In the genomic region with DNA sequence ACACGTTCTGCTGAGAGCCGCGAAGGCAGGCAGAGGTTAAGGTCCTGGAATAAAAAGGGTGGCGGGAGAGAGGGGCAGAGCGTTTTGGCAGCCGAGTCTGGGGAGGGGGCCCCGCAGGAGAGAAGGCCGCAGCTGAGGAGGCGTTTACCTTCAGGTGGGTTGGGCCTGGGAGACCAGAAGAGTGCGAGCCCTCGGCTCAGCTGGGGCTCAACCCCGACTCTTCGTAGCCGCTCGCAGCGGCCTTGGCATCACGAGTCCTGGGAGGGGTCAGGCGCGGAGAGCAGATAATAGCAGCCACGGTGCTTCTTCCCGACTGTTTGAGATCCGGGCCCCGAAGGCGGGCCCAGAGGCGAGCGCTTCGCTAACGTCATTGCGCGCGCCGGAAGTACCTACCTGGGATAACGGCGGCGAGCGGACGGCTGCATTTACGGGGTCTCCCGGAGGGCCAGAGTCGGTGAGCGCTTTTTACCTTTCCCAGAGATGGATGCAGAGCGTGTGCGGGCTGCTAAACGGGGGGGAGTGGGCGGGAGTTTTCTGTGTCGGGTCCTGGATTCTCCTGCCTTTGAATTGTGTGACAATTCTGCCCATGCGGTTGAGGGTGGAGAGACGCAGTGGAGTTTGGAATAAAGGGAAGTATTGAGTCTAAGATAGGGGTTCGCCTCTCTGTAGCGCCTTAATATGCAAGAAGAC, we compare ENCODE assay signal across 8 cellular contexts. TPM values are rescaled to one million over a fixed set of nuclear protein-coding genes. Genes with fewer than 3 reads are reported as not detected.
DNase-seq lines count a peak whose midpoint lies in the region; TF ChIP-seq lines count a peak whose summit lies in the region.

Gene PPHLN1 (plus strand): TSS at position 392 of the 690 bp plus-strand sequence. CDS start 9,736 bp downstream, outside the sequence.
Gene ZCRB1 (minus strand): TSS at position 319 of the 690 bp plus-strand sequence. CDS start 1,992 bp downstream, outside the sequence.

- 0% methylated on average over 32 of the region's 50 CpGs for WGBS in suprapubic skin

- H3K9me3 ChIP-seq in HAP-1: no peaks in the 10 kb centered on the region
- H3K9me3 ChIP-seq in MG63: no peaks in the 10 kb centered on the region
- no peaks in the 10 kb centered on the region for H3K9me3 ChIP-seq in suprapubic skin

- peak within 1 kb of the TSS; percentile 94 for H3K27ac Mint-ChIP-seq in activated naive CD4-positive, alpha-beta T cell treated with anti-CD3 and anti-CD28 coated beads for 36 hours

- no peaks in the 10 kb centered on the region for H3K27me3 Mint-ChIP-seq in activated naive CD4-positive, alpha-beta T cell treated with anti-CD3 and anti-CD28 coated beads for 36 hours (ENCODE audit: low read depth)

- H3K27ac ChIP-seq in suprapubic skin: peak within 1 kb of the TSS; percentile 90

- peaks cover 41% of the 10 kb centered on the region for H3K4me1 Mint-ChIP-seq in activated naive CD4-positive, alpha-beta T cell treated with anti-CD3 and anti-CD28 coated beads for 36 hours (ENCODE audit: low read depth)

- TF ChIP-seq EP300 in suprapubic skin (IDR thresholded peaks at IDR 0.05): no peak

- peak; percentile 66 for DNase-seq in GF-D8 (lab: John Stamatoyannopoulos, UW)
- peak; percentile 80 to 91 for DNase-seq in HAP-1 (ENCODE audit: low spot score in 2 of 2)
- DNase-seq in MG63: peak; percentile 83
- DNase-seq in SK-N-DZ (ENCODE audit: low spot score): peak; percentile 89
- peak; percentile 84 for DNase-seq in activated naive CD4-positive, alpha-beta T cell treated with anti-CD3 and anti-CD28 coated beads for 36 hours
- DNase-seq in globus pallidus (ENCODE audit: low spot score): peak; percentile 76
- DNase-seq in nucleus accumbens (lab: John Stamatoyannopoulos, UW): peak in 55 of 56 donors; percentile 21 to 88 (median 72)
- peak; percentile 87 to 90 for DNase-seq in suprapubic skin (ENCODE audit: low spot score in 2 of 2)

- H3K36me3 ChIP-seq in HAP-1 (replicated peaks) (peaks cover 9% of the 10 kb centered on the region), MG63 (peaks cover 8% of the 10 kb centered on the region), suprapubic skin (peaks cover 11% of the 10 kb centered on the region)

- CTCF ChIA-PET in activated naive CD4-positive, alpha-beta T cell treated with anti-CD3 and anti-CD28 coated beads for 36 hours (lab: Charles Lee): interaction anchor here (0.6 to 2.7 kb wide), 3 partner anchors 13 to 46 kb away, joined by 3 to 16 read pairs (median 3); no protein-coding TSS in a partner anchor

- peak within 1 kb of the TSS; percentile 89 for H3K4me3 ChIP-seq in HAP-1
- peak within 1 kb of the TSS; percentile 99 for H3K4me3 ChIP-seq in MG63
- H3K4me3 ChIP-seq in suprapubic skin: peak within 1 kb of the TSS; percentile 89

- no peaks in the 10 kb centered on the region for H3K9me3 Mint-ChIP-seq in activated naive CD4-positive, alpha-beta T cell treated with anti-CD3 and anti-CD28 coated beads for 36 hours

- in situ Hi-C loops in HAP-1 (cut with MboI; ENCODE audit: low sequenced_read_pairs): no loop called here

- TF ChIP-seq POLR2A in suprapubic skin (IDR thresholded peaks at IDR 0.05): peak in 1 of 2 donors; percentile 81

- peak within 1 kb of the TSS; percentile 94 for H3K4me3 Mint-ChIP-seq in activated naive CD4-positive, alpha-beta T cell treated with anti-CD3 and anti-CD28 coated beads for 36 hours

- H3K36me3 Mint-ChIP-seq in activated naive CD4-positive, alpha-beta T cell treated with anti-CD3 and anti-CD28 coated beads for 36 hours (ENCODE audit: low read depth): peaks cover 15% of the 10 kb centered on the region

- H3K4me1 ChIP-seq in HAP-1 (peaks cover 25% of the 10 kb centered on the region), suprapubic skin (peaks cover 34% of the 10 kb centered on the region)

- H3K27me3 ChIP-seq in HAP-1 (ENCODE audit: low read depth) (no peaks in the 10 kb centered on the region), MG63 (no peaks in the 10 kb centered on the region), suprapubic skin (no peaks in the 10 kb centered on the region)

- intact Hi-C loops in activated naive CD4-positive, alpha-beta T cell treated with anti-CD3 and anti-CD28 coated beads for 36 hours (cut with micrococcal nuclease): loop anchor here (1.0 to 5.0 kb wide), 9 partner anchors 26 to 1480 kb away; partner anchors contain the start of genes IRAK4, PUS7L, TWF1 and YAF2

- TF ChIP-seq CTCF in suprapubic skin (IDR thresholded peaks at IDR 0.05): no peak

RNA-seq across cellular contexts. Expression of gene PPHLN1, which starts in this region (rescaled TPM):
- 19.8 and 20.7 TPM in 2 replicates for total RNA-seq in MG63 (2014; rRNA removed; shearing (Covaris generic); ENCODE audit: low replicate concordance)
- polyA plus RNA-seq in SK-N-DZ (2014; cell fraction: cytosol; rRNA removed): 103 and 113 TPM in 2 replicates
- polyA plus RNA-seq in SK-N-DZ (2014; cell fraction: nucleus; rRNA removed): 106 and 134 TPM in 2 replicates
- 10 to 100 TPM; 52.9 to 63.3 TPM for total RNA-seq in activated naive CD4-positive, alpha-beta T cell treated with anti-CD3 and anti-CD28 coated beads for 36 hours
- 10 to 100 TPM; 42.0 to 74.3 (median 48.9) TPM for total RNA-seq in suprapubic skin

RNA-seq across cellular contexts. Expression of gene ZCRB1, which starts in this region (rescaled TPM):
- 32.1 and 42.6 TPM in 2 replicates for total RNA-seq in MG63 (2014; rRNA removed; shearing (Covaris generic); ENCODE audit: low replicate concordance)
- polyA plus RNA-seq in SK-N-DZ (2014; cell fraction: cytosol; rRNA removed): 53.5 and 60.0 TPM in 2 replicates
- polyA plus RNA-seq in SK-N-DZ (2014; cell fraction: nucleus; rRNA removed): 34.4 and 38.8 TPM in 2 replicates
- total RNA-seq in activated naive CD4-positive, alpha-beta T cell treated with anti-CD3 and anti-CD28 coated beads for 36 hours: 10 to 100 TPM; 79.5 to 84.2 TPM
- total RNA-seq in suprapubic skin: 10 to 100 TPM; 21.3 to 31.0 (median 24.3) TPM

Comparison
In these comparisons a context has a peak if more than half of its experiments do, and no peak if none do; other contexts are left out.
1. Peak in every context shown above with its lines: DNase-seq, H3K4me3 ChIP-seq and H3K27ac ChIP-seq.